ENCODE assay signal across 18 cellular contexts in genomic region chr17:19017401-19017800, GRCh38. TPM values are rescaled to one million over a fixed set of nuclear protein-coding genes. Genes with fewer than 3 reads are reported as not detected.
"Had no signal": no experiment of that assay in that cellular context is flagged by ENCODE, and none has a peak within 500 bp of the region (broad histone marks: within the 10 kb centered on the region; RNA-seq: fewer than 3 reads in every experiment).

No MANE protein-coding gene starts in this region.

- H3K4me3 ChIP-seq: coronary artery, lung, prostate gland, sigmoid colon, uterus had no signal

- H3K4me3 Mint-ChIP-seq: activated CD8-positive, alpha-beta T cell treated with anti-CD3 and anti-CD28 coated beads for 36 hours; activated T-cell treated with anti-CD3 and anti-CD28 coated beads, Interleukin-2, amount 50 U/mL, for 72 hours; natural killer cell had no signal

- H3K36me3 ChIP-seq: prostate gland, sigmoid colon, uterus had no signal

- DNase-seq: activated CD8-positive, alpha-beta memory T cell treated with anti-CD3 and anti-CD28 coated beads, Interleukin-2, amount 50 U/mL, for 4 hours; activated CD8-positive, alpha-beta T cell treated with anti-CD3 and anti-CD28 coated beads for 36 hours; activated T-cell treated with anti-CD3 and anti-CD28 coated beads, Interleukin-2, amount 50 U/mL, for 72 hours; caudate nucleus; effector CD8-positive, alpha-beta T cell; natural killer cell; nucleus accumbens; sigmoid colon; stimulated activated CD4-positive, alpha-beta T cell treated with anti-CD3 and anti-CD28 coated beads, Interleukin-2, amount 100 ng/mL, for 48 hours; T1000; uterus had no signal

- H3K27ac ChIP-seq: coronary artery, prostate gland, sigmoid colon, uterus, VCaP had no signal

- FAIRE-seq: frontal cortex, keratinocyte had no signal

- ATAC-seq: activated CD8-positive, alpha-beta T cell treated with anti-CD3 and anti-CD28 coated beads for 36 hours; activated T-cell treated with anti-CD3 and anti-CD28 coated beads, Interleukin-2, amount 50 U/mL, for 72 hours; natural killer cell had no signal

- H3K27ac Mint-ChIP-seq: activated CD8-positive, alpha-beta T cell treated with anti-CD3 and anti-CD28 coated beads for 36 hours; activated T-cell treated with anti-CD3 and anti-CD28 coated beads, Interleukin-2, amount 50 U/mL, for 72 hours; natural killer cell had no signal

- H3K9me3 ChIP-seq: prostate gland, sigmoid colon, uterus had no signal

- H3K9me3 Mint-ChIP-seq: activated CD8-positive, alpha-beta T cell treated with anti-CD3 and anti-CD28 coated beads for 36 hours; activated T-cell treated with anti-CD3 and anti-CD28 coated beads, Interleukin-2, amount 50 U/mL, for 72 hours; natural killer cell had no signal

- H3K27me3 Mint-ChIP-seq: activated CD8-positive, alpha-beta T cell treated with anti-CD3 and anti-CD28 coated beads for 36 hours had no signal

- H3K4me1 ChIP-seq: prostate gland, sigmoid colon, uterus had no signal

- H3K27me3 ChIP-seq: sigmoid colon, uterus had no signal

- H3K36me3 Mint-ChIP-seq: natural killer cell had no signal

RNA-seq across cellular contexts. Expression of gene GRAP, which starts 29.4 kb away (rescaled TPM):
- total RNA-seq: fibroblast of lung had no signal
